Comparison of ENCODE assay signal across 8 cellular contexts in genomic region chr22:33049125-33049729, GRCh38. TPM values are rescaled to one million over a fixed set of nuclear protein-coding genes. Genes with fewer than 3 reads are reported as not detected.
DNase-seq lines count a peak whose midpoint lies in the region; ATAC-seq and TF ChIP-seq lines count a peak whose summit lies in the region.

No MANE protein-coding gene starts in this region.

- peak in 4 of 5 donors; percentile 25 to 36 (median 32) for DNase-seq in CD4-positive, alpha-beta memory T cell
- DNase-seq in HPDE6-E6E7 (ENCODE audit: extremely low spot score) (peak; percentile 65), Panc1 (ENCODE audit: low read depth, low spot score) (peak; percentile 46), foreskin keratinocyte (peak in 1 of 2 donors; percentile 35), upper lobe of left lung (peak in 1 of 2 donors; percentile 56)

- H3K36me3 Mint-ChIP-seq in CD4-positive, alpha-beta memory T cell: no peaks in the 10 kb centered on the region
- no peaks in the 10 kb centered on the region for H3K36me3 Mint-ChIP-seq in activated T-helper 17 cell treated with anti-CD3 and anti-CD28 coated beads, Interleukin-2, amount 50 U/mL, for 72 hours (ENCODE audit: low read depth)

- no peak for TF ChIP-seq POLR2A in upper lobe of left lung (IDR thresholded peaks at IDR 0.05)

- H3K36me3 ChIP-seq in CD4-positive, alpha-beta memory T cell (ENCODE audit: insufficient read depth, low read length): no peaks in the 10 kb centered on the region
- H3K36me3 ChIP-seq in Panc1 (ENCODE audit: control insufficient read depth, insufficient read depth, low read length) (no peaks in the 10 kb centered on the region), parathyroid adenoma (ENCODE audit: control insufficient read depth, insufficient read depth, low read length) (no peaks in the 10 kb centered on the region), upper lobe of left lung (no peaks in the 10 kb centered on the region)

- TF ChIP-seq CTCF in Panc1 (IDR thresholded peaks at IDR 0.05): peak; percentile 87
- peak; percentile 86 for TF ChIP-seq CTCF in foreskin keratinocyte (conservative IDR thresholded peaks at IDR 0.05)
- TF ChIP-seq CTCF in parathyroid adenoma (IDR thresholded peaks at IDR 0.05): peak; percentile 74
- peak; percentile 56 to 85 (median 72) for TF ChIP-seq CTCF in upper lobe of left lung (IDR thresholded peaks at IDR 0.05)

- no peak overlapping the region for H3K4me3 Mint-ChIP-seq in CD4-positive, alpha-beta memory T cell
- no peak overlapping the region for H3K4me3 Mint-ChIP-seq in activated T-helper 17 cell treated with anti-CD3 and anti-CD28 coated beads, Interleukin-2, amount 50 U/mL, for 72 hours

- no peaks in the 10 kb centered on the region for H3K4me1 ChIP-seq in CD4-positive, alpha-beta memory T cell (ENCODE audit: insufficient read depth, low read length)
- no peaks in the 10 kb centered on the region for H3K4me1 ChIP-seq in Panc1 (ENCODE audit: control insufficient read depth, insufficient read depth, low read length)
- no peaks in the 10 kb centered on the region for H3K4me1 ChIP-seq in foreskin keratinocyte
- H3K4me1 ChIP-seq in parathyroid adenoma: no peaks in the 10 kb centered on the region
- H3K4me1 ChIP-seq in upper lobe of left lung: no peaks in the 10 kb centered on the region

- intact Hi-C loops in CD4-positive, alpha-beta memory T cell (cut with micrococcal nuclease): loop anchor here (1.0 kb wide), 1 partner anchor 520 kb away; no protein-coding TSS in a partner anchor
- intact Hi-C loops in Panc1 (cut with micrococcal nuclease; ENCODE audit: unreplicated experiment): no loop called here

- CTCF ChIA-PET in CD4-positive, alpha-beta memory T cell (lab: Charles Lee; ENCODE audit: partially characterized antibody): interaction anchor here (0.7 to 2.3 kb wide), 12 partner anchors 10 to 520 kb away, joined by 3 to 13 read pairs (median 6); no protein-coding TSS in a partner anchor
- CTCF ChIA-PET in Panc1 (lab: Charles Lee): interaction anchor here (0.6 to 1.3 kb wide), 4 partner anchors 31 to 1148 kb away, joined by 3 to 9 read pairs (median 4); no protein-coding TSS in a partner anchor

- H3K4me1 Mint-ChIP-seq in CD4-positive, alpha-beta memory T cell: peaks cover 0 to 4% (median 0%) of the 10 kb centered on the region in 4 donors
- no peaks in the 10 kb centered on the region for H3K4me1 Mint-ChIP-seq in activated T-helper 17 cell treated with anti-CD3 and anti-CD28 coated beads, Interleukin-2, amount 50 U/mL, for 72 hours

- H3K4me3 ChIP-seq in CD4-positive, alpha-beta memory T cell (ENCODE audit: low read length in 2 of 2): no peak overlapping the region
- no peak overlapping the region for H3K4me3 ChIP-seq in Panc1 (ENCODE audit: low read depth in 2 of 2, low read length in 2 of 2)
- H3K4me3 ChIP-seq in parathyroid adenoma (ENCODE audit: low read depth, low read length): no peak overlapping the region
- no peak overlapping the region for H3K4me3 ChIP-seq in upper lobe of left lung

- no peak overlapping the region for H3K9ac ChIP-seq in parathyroid adenoma

- no peaks in the 10 kb centered on the region for H3K9me3 ChIP-seq in CD4-positive, alpha-beta memory T cell (ENCODE audit: control insufficient read depth in 1 of 2, low read length in 2 of 2)
- H3K9me3 ChIP-seq in Panc1 (ENCODE audit: control insufficient read depth, insufficient read depth, low read depth, low read length) (no peaks in the 10 kb centered on the region), parathyroid adenoma (ENCODE audit: control insufficient read depth, low read length) (no peaks in the 10 kb centered on the region), upper lobe of left lung (no peaks in the 10 kb centered on the region)

- H2AFZ ChIP-seq in parathyroid adenoma: no peak overlapping the region

- peaks cover 12 to 29% of the 10 kb centered on the region in 2 donors for H3K27me3 Mint-ChIP-seq in CD4-positive, alpha-beta memory T cell
- peaks cover 26% of the 10 kb centered on the region for H3K27me3 Mint-ChIP-seq in activated T-helper 17 cell treated with anti-CD3 and anti-CD28 coated beads, Interleukin-2, amount 50 U/mL, for 72 hours

- no peak overlapping the region for H3K27ac Mint-ChIP-seq in CD4-positive, alpha-beta memory T cell
- H3K27ac Mint-ChIP-seq in activated T-helper 17 cell treated with anti-CD3 and anti-CD28 coated beads, Interleukin-2, amount 50 U/mL, for 72 hours: no peak overlapping the region

- no peak overlapping the region for H3K27ac ChIP-seq in CD4-positive, alpha-beta memory T cell (ENCODE audit: low read depth, low read length)
- H3K27ac ChIP-seq in Panc1 (ENCODE audit: low read length) (no peak overlapping the region), foreskin keratinocyte (no peak overlapping the region), parathyroid adenoma (no peak overlapping the region), upper lobe of left lung (no peak overlapping the region)

- POLR2A ChIA-PET in CD4-positive, alpha-beta memory T cell (lab: Charles Lee; ENCODE audit: partially characterized antibody): no interaction called here
- POLR2A ChIA-PET in Panc1 (lab: Charles Lee): no interaction called here

- H3K9me3 Mint-ChIP-seq in CD4-positive, alpha-beta memory T cell: no peaks in the 10 kb centered on the region
- no peaks in the 10 kb centered on the region for H3K9me3 Mint-ChIP-seq in activated T-helper 17 cell treated with anti-CD3 and anti-CD28 coated beads, Interleukin-2, amount 50 U/mL, for 72 hours

- TF ChIP-seq EP300 in upper lobe of left lung (IDR thresholded peaks at IDR 0.05): no peak

- ATAC-seq in Panc1: peak; percentile 77
- ATAC-seq in activated T-helper 17 cell treated with anti-CD3 and anti-CD28 coated beads, Interleukin-2, amount 50 U/mL, for 72 hours (replicated peaks): peak; percentile 53
- peak; percentile 71 for ATAC-seq in foreskin keratinocyte
- ATAC-seq in upper lobe of left lung (ENCODE audit: low FRiP score in 2 of 2): peak; percentile 64 to 89
- no peak for ATAC-seq in GM19324 (IDR thresholded peaks at IDR 0.05; ENCODE audit: low FRiP score, unreplicated experiment)

- H3K27me3 ChIP-seq in CD4-positive, alpha-beta memory T cell (ENCODE audit: insufficient read depth, low read length): no peaks in the 10 kb centered on the region
- H3K27me3 ChIP-seq in Panc1 (ENCODE audit: control insufficient read depth, insufficient read depth, low read length): no peaks in the 10 kb centered on the region
- peaks cover 45% of the 10 kb centered on the region for H3K27me3 ChIP-seq in foreskin keratinocyte
- no peaks in the 10 kb centered on the region for H3K27me3 ChIP-seq in parathyroid adenoma (ENCODE audit: control insufficient read depth, insufficient read depth, low read length)
- H3K27me3 ChIP-seq in upper lobe of left lung: peaks cover 0 to 4% (median 0%) of the 10 kb centered on the region in 4 donors

- WGBS in upper lobe of left lung, 2 donors: 46 to 53% methylated on average over 9 of the region's 9 CpGs

- no TSS peak for BruUV-seq in Panc1 (replicated peaks; lab: Mats Ljungman, UMichigan)

- H3K4me2 ChIP-seq in parathyroid adenoma (ENCODE audit: low read length): no peak overlapping the region

- in situ Hi-C loops in Panc1 (cut with HindIII; ENCODE audit: low pct_unique_long_range_greater_than_20kb, low sequenced_read_pairs): no loop called here

- H3K79me2 ChIP-seq in parathyroid adenoma: no peaks in the 10 kb centered on the region

RNA-seq across cellular contexts. Expression of gene SYN3, which starts 9.0 kb away (rescaled TPM):
- not detected for total RNA-seq in CD4-positive, alpha-beta memory T cell
- polyA plus RNA-seq in CD4-positive, alpha-beta memory T cell: not detected
- total RNA-seq in Panc1 (2021; ENCODE audit: unreplicated experiment) (not detected), foreskin keratinocyte (not detected in 2 replicates), upper lobe of left lung (1 to 10 TPM in 4 of 6 donors, under 1 TPM in 2; 0.37 to 3.0 (median 1.1) TPM)
- not detected for polyA plus RNA-seq in Panc1 (2012; ENCODE audit: insufficient read length)
- total RNA-seq in activated T-helper 17 cell treated with anti-CD3 and anti-CD28 coated beads, Interleukin-2, amount 50 U/mL, for 72 hours: not detected
- polyA plus RNA-seq in foreskin keratinocyte: not detected in 2 replicates
